In genomic region chr9:107390319-107390718, GRCh38 we compare ENCODE assay signal across 24 cellular contexts.
DNase-seq lines count a peak whose midpoint lies in the region; ATAC-seq and TF ChIP-seq lines count a peak whose summit lies in the region.
"Had no signal": no experiment of that assay in that cellular context is flagged by ENCODE, and none has a peak within 500 bp of the region (broad histone marks: within the 10 kb centered on the region; RNA-seq: fewer than 3 reads in every experiment).

No MANE protein-coding gene starts in this region.

- no peak for ATAC-seq in heart left ventricle
- no peak for ATAC-seq in left cardiac atrium
- no peak for ATAC-seq in lower lobe of right lung
- ATAC-seq: activated T-cell treated with anti-CD3 and anti-CD28 coated beads, Interleukin-2, amount 50 U/mL, for 72 hours; stimulated activated effector memory CD8-positive, alpha-beta T cell treated with anti-CD3 and anti-CD28 coated beads, Interleukin-12 subunit alpha, Interleukin-12 subunit beta, amount 100 ng/mL, for 72 hours; T-helper 17 cell had no signal

- H3K36me3 ChIP-seq in heart left ventricle: no peaks in the 10 kb centered on the region
- H3K36me3 ChIP-seq in lower lobe of right lung: no peaks in the 10 kb centered on the region
- no peaks in the 10 kb centered on the region for H3K36me3 ChIP-seq in uterus
- H3K36me3 ChIP-seq: ascending aorta, pancreas, thoracic aorta had no signal

- intact Hi-C loops in heart left ventricle (cut with DNase I): no loop called here
- intact Hi-C loops in left cardiac atrium (cut with DNase I): no loop called here
- intact Hi-C loops in lower lobe of right lung (cut with DNase I): no loop called here
- intact Hi-C loops in uterus (cut with DNase I; ENCODE audit: low total_unique reads): no loop called here

- peak overlapping the region in 10 of 12 donors; percentile 0 to 72 (median 32) for H3K27ac ChIP-seq in heart left ventricle
- peak overlapping the region; percentile 2 for H3K27ac ChIP-seq in lower lobe of right lung
- H3K27ac ChIP-seq in uterus: peak overlapping the region; percentile 18 to 68
- H3K27ac ChIP-seq: A549, ascending aorta, HL-60, thoracic aorta had no signal

- H3K27me3 ChIP-seq in heart left ventricle (no peaks in the 10 kb centered on the region), lower lobe of right lung (ENCODE audit: low read depth) (no peaks in the 10 kb centered on the region), uterus (no peaks in the 10 kb centered on the region)
- H3K27me3 ChIP-seq: ascending aorta, pancreas had no signal

- H3K4me3 ChIP-seq in heart left ventricle (no peak overlapping the region), epithelial cell of esophagus (ENCODE audit: low read length) (no peak overlapping the region), lower lobe of right lung (no peak overlapping the region), uterus (no peak overlapping the region)
- H3K4me3 ChIP-seq: A549, ascending aorta, pancreas, thoracic aorta had no signal

- no peak for DNase-seq in heart left ventricle
- DNase-seq in left cardiac atrium: no peak
- DNase-seq in epithelial cell of esophagus (ENCODE audit: low read depth): peak; percentile 58
- DNase-seq in lower lobe of right lung: no peak
- DNase-seq in uterus: no peak
- DNase-seq in central memory CD4-positive, alpha-beta T cell: no peak
- DNase-seq in NCI-H748 (lab: John Stamatoyannopoulos, UW; ENCODE audit: unreplicated experiment): no peak
- no peak for DNase-seq in NOMO-1 treated with dmso at 0.1 percent for 144 hours (lab: John Stamatoyannopoulos, UW; ENCODE audit: unreplicated experiment)
- DNase-seq: activated CD4-positive, alpha-beta T cell treated with anti-CD3 and anti-CD28 coated beads for 4 hours; activated naive CD4-positive, alpha-beta T cell treated with anti-CD3 and anti-CD28 coated beads, Interleukin-2, amount 10 ng/mL, durations not matched to agents 7 days and 5 days; activated T-cell treated with anti-CD3 and anti-CD28 coated beads, Interleukin-2, amount 50 U/mL, for 72 hours; H7; NCI-H1105; NCI-H2081; NCI-H446 treated with DMSO at 0.1 percent for 48 hours; NK-92 treated with Interleukin-12 subunit alpha and Interleukin-12 subunit beta, amount 100 ng/mL, for 24 hours; stimulated activated CD4-positive, alpha-beta T cell treated with anti-CD3 and anti-CD28 coated beads, Interleukin-2, amount 100 ng/mL, for 24 hours; T-helper 17 cell had no signal

- TF ChIP-seq POLR2A in heart left ventricle (IDR thresholded peaks at IDR 0.05): no peak
- no peak for TF ChIP-seq POLR2A in uterus (IDR thresholded peaks at IDR 0.05)

- WGBS in heart left ventricle, 4 donors: 76 to 90% (median 79%) methylated on average over 9 of the region's 9 CpGs

- TF ChIP-seq CTCF in heart left ventricle (IDR thresholded peaks at IDR 0.05) (no peak), epithelial cell of esophagus (IDR thresholded peaks at IDR 0.05; ENCODE audit: insufficient read depth, low read depth, low read length, missing control alignments) (no peak), lower lobe of right lung (IDR thresholded peaks at IDR 0.05) (no peak), uterus (IDR thresholded peaks at IDR 0.05) (no peak)

- no peaks in the 10 kb centered on the region for H3K9me3 ChIP-seq in heart left ventricle
- no peaks in the 10 kb centered on the region for H3K9me3 ChIP-seq in lower lobe of right lung
- no peaks in the 10 kb centered on the region for H3K9me3 ChIP-seq in uterus
- H3K9me3 ChIP-seq: A549, ascending aorta, pancreas, thoracic aorta had no signal

- peaks cover 0 to 26% (median 12%) of the 10 kb centered on the region in 12 donors for H3K4me1 ChIP-seq in heart left ventricle
- peaks cover 22% of the 10 kb centered on the region for H3K4me1 ChIP-seq in lower lobe of right lung
- H3K4me1 ChIP-seq in uterus: no peaks in the 10 kb centered on the region
- H3K4me1 ChIP-seq: ascending aorta had no signal
